ENCODE assay signal across 11 cellular contexts in genomic region chr6:3835055-3835731, GRCh38. TPM values are rescaled to one million over a fixed set of nuclear protein-coding genes. Genes with fewer than 3 reads are reported as not detected.
A peak's percentile ranks its signal among the peaks of the same experiment; 100 is the strongest.
DNase-seq lines count a peak whose midpoint lies in the region; ATAC-seq, FAIRE-seq and TF ChIP-seq lines count a peak whose summit lies in the region.
"Had no signal": no experiment of that assay in that cellular context is flagged by ENCODE, and none has a peak within 500 bp of the region (broad histone marks: within the 10 kb centered on the region; RNA-seq: fewer than 3 reads in every experiment).

No MANE protein-coding gene starts in this region.

- no peak for TF ChIP-seq CTCF in colonic mucosa (IDR thresholded peaks at IDR 0.05)

- intact Hi-C loops in colonic mucosa (cut with DNase I), result no loop called here
- intact Hi-C loops in left colon (cut with DNase I, micrococcal nuclease), result no loop called here

- H3K4me3 ChIP-seq in colonic mucosa, result no peak overlapping the region
- no peak overlapping the region for H3K4me3 ChIP-seq in small intestine (ENCODE audit: low read depth in 1 of 2, low read length in 2 of 2)

- no peaks in the 10 kb centered on the region for H3K9me3 ChIP-seq in colonic mucosa
- no peaks in the 10 kb centered on the region for H3K9me3 ChIP-seq in small intestine (ENCODE audit: control insufficient read depth, low read depth)

- H3K9ac ChIP-seq in colonic mucosa (ENCODE audit: low read depth in 2 of 2, low read length in 2 of 2), result no peak overlapping the region

- H3K27ac ChIP-seq in colonic mucosa (no peak overlapping the region), small intestine (ENCODE audit: low read depth in 1 of 2, low read length in 1 of 2) (peak overlapping the region; percentile 59 to 86)

- H3K4me1 ChIP-seq in colonic mucosa (no peaks in the 10 kb centered on the region), small intestine (ENCODE audit: control insufficient read depth in 2 of 2, insufficient read depth in 1 of 2, low read depth in 1 of 2, low read length in 1 of 2) (peaks cover 0 to 2% of the 10 kb centered on the region in 2 donors)

- 25 to 53% (median 33%) methylated on average over 5 of the region's 5 CpGs for WGBS in small intestine, 3 donors

- FAIRE-seq in small intestine (lab: Jason Lieb, UNC), result no peak

- ATAC-seq in left colon, result peak; percentile 84
- no peak for ATAC-seq in GM19395 (IDR thresholded peaks at IDR 0.05; ENCODE audit: unreplicated experiment)
- ATAC-seq in GM21717 (IDR thresholded peaks at IDR 0.05; ENCODE audit: unreplicated experiment), result no peak
- ATAC-seq in GM21529 (IDR thresholded peaks at IDR 0.05; ENCODE audit: unreplicated experiment), result no peak
- ATAC-seq: CD8-positive, alpha-beta T cell had no signal

- H3K36me3 ChIP-seq in colonic mucosa (no peaks in the 10 kb centered on the region), small intestine (ENCODE audit: control insufficient read depth in 2 of 2, insufficient read depth in 2 of 2, low read length in 2 of 2) (no peaks in the 10 kb centered on the region)

- H3K27me3 ChIP-seq in colonic mucosa (no peaks in the 10 kb centered on the region), small intestine (ENCODE audit: control insufficient read depth in 2 of 2, insufficient read depth in 2 of 2, low read length in 2 of 2) (no peaks in the 10 kb centered on the region)

- peak; percentile 68 for DNase-seq in HT-29 (ENCODE audit: low spot score)
- DNase-seq in colonic mucosa, result peak; percentile 23
- peak; percentile 20 to 30 for DNase-seq in left colon
- DNase-seq in small intestine, result peak; percentile 99
- no peak for DNase-seq in NOMO-1 treated with DMSO at 0.1 percent for 48 hours (lab: John Stamatoyannopoulos, UW; ENCODE audit: unreplicated experiment)
- DNase-seq: amygdala, NCI-H187 treated with DMSO at 0.1 percent for 48 hours had no signal

RNA-seq across cellular contexts. Expression of gene FAM50B, which starts 14.0 kb away (rescaled TPM):
- total RNA-seq in HT-29 (2014; rRNA removed; shearing (Covaris generic)), result not detected in 2 replicates
- total RNA-seq in colonic mucosa (1 to 10 TPM; 3.2 to 3.9 TPM), left colon (1 to 10 TPM; 2.7 to 5.1 TPM)
- 10 to 100 TPM; 10.3 to 13.0 (median 11.9) TPM for polyA plus RNA-seq in small intestine
